7 cellular contexts compared by ENCODE assay signal in the genomic region with DNA sequence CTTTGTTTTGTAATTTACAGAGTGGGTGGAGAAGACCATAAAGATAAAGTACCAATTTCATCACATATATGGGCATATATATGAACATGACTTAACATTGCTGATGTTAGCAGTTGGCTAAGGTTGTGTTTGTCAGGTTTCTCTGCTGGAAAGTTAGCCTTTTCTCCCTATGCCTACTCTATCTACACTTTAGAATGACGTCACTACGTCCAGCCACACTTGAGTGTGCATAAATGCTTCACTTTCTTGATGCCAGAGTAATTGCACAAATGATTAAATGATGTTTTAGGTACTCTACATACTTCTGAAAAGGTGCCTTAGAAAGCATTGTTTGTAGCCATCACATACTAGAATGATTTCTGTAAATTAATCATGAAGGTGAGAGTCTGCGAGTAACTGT.
"Had no signal": no experiment of that assay in that cellular context is flagged by ENCODE, and none has a peak within 500 bp of the region (broad histone marks: within the 10 kb centered on the region; RNA-seq: fewer than 3 reads in every experiment).

No MANE protein-coding gene starts in this region.

- H3K4me3 ChIP-seq: GM12878 had no signal

- FAIRE-seq: GM12878, GM12891, GM12892, GM18507, GM19239 had no signal

- ATAC-seq: GM12878 had no signal

- DNase-seq: GDM1, GF-D8 had no signal
